ENCODE assay signal across 26 cellular contexts in genomic region chr22:25540912-25541660, GRCh38.
"Had no signal": no experiment of that assay in that cellular context is flagged by ENCODE, and none has a peak within 500 bp of the region (broad histone marks: within the 10 kb centered on the region; RNA-seq: fewer than 3 reads in every experiment).

No MANE protein-coding gene starts in this region.

- H3K9me3 ChIP-seq: esophagus squamous epithelium, pancreas, testis, tibial artery had no signal

- FAIRE-seq: endometrium, pancreas had no signal

- H3K4me1 ChIP-seq: esophagus squamous epithelium, testis, tibial artery had no signal

- H3K4me3 ChIP-seq: coronary artery, esophagus squamous epithelium, lung, pancreas, testis, tibial artery had no signal

- H3K27ac Mint-ChIP-seq: effector memory CD8-positive, alpha-beta T cell; immature natural killer cell; stimulated activated effector memory CD8-positive, alpha-beta T cell treated with anti-CD3 and anti-CD28 coated beads, Interleukin-12 subunit alpha, Interleukin-12 subunit beta, amount 100 ng/mL, for 72 hours; type B pancreatic cell had no signal

- ATAC-seq: effector memory CD8-positive, alpha-beta T cell; left colon; naive thymus-derived CD8-positive, alpha-beta T cell; stimulated activated effector memory CD8-positive, alpha-beta T cell treated with anti-CD3 and anti-CD28 coated beads, Interleukin-12 subunit alpha, Interleukin-12 subunit beta, amount 100 ng/mL, for 72 hours had no signal

- H3K36me3 ChIP-seq: esophagus squamous epithelium, pancreas, tibial artery had no signal

- H3K9me3 Mint-ChIP-seq: immature natural killer cell; naive thymus-derived CD8-positive, alpha-beta T cell; stimulated activated effector memory CD8-positive, alpha-beta T cell treated with anti-CD3 and anti-CD28 coated beads, Interleukin-12 subunit alpha, Interleukin-12 subunit beta, amount 100 ng/mL, for 72 hours had no signal

- H3K36me3 Mint-ChIP-seq: stimulated activated effector memory CD8-positive, alpha-beta T cell treated with anti-CD3 and anti-CD28 coated beads, Interleukin-12 subunit alpha, Interleukin-12 subunit beta, amount 100 ng/mL, for 72 hours; type B pancreatic cell had no signal

- H3K27me3 ChIP-seq: esophagus squamous epithelium, pancreas, testis, tibial artery had no signal

- DNase-seq: effector memory CD8-positive, alpha-beta T cell; erythroblast; esophagus squamous epithelium; foreskin melanocyte; glutamatergic neuron; hypothalamus; immature natural killer cell; islet precursor cell; kidney glomerular epithelial cell; left colon; mesenchymal stem cell; midbrain; naive thymus-derived CD8-positive, alpha-beta T cell; nephron progenitor cell; pancreas; stimulated activated CD4-positive, alpha-beta T cell treated with anti-CD3 and anti-CD28 coated beads, Interleukin-2, amount 100 ng/mL, for 24 hours; stimulated activated CD4-positive, alpha-beta T cell treated with anti-CD3 and anti-CD28 coated beads, Interleukin-4, amount 100 ng/mL, for 24 hours; stimulated activated naive CD4-positive, alpha-beta T cell treated with Interleukin-2 at 50 U/mL for 16 hours; substantia nigra; testis; tibial artery had no signal

- H3K4me3 Mint-ChIP-seq: effector memory CD8-positive, alpha-beta T cell; immature natural killer cell; naive thymus-derived CD8-positive, alpha-beta T cell; nephron progenitor cell; stimulated activated effector memory CD8-positive, alpha-beta T cell treated with anti-CD3 and anti-CD28 coated beads, Interleukin-12 subunit alpha, Interleukin-12 subunit beta, amount 100 ng/mL, for 72 hours; type B pancreatic cell had no signal

- H3K27ac ChIP-seq: esophagus squamous epithelium, pancreas, testis, tibial artery had no signal

- H3K4me1 Mint-ChIP-seq: stimulated activated effector memory CD8-positive, alpha-beta T cell treated with anti-CD3 and anti-CD28 coated beads, Interleukin-12 subunit alpha, Interleukin-12 subunit beta, amount 100 ng/mL, for 72 hours had no signal

- H3K27me3 Mint-ChIP-seq: type B pancreatic cell had no signal
